In the genomic region with DNA sequence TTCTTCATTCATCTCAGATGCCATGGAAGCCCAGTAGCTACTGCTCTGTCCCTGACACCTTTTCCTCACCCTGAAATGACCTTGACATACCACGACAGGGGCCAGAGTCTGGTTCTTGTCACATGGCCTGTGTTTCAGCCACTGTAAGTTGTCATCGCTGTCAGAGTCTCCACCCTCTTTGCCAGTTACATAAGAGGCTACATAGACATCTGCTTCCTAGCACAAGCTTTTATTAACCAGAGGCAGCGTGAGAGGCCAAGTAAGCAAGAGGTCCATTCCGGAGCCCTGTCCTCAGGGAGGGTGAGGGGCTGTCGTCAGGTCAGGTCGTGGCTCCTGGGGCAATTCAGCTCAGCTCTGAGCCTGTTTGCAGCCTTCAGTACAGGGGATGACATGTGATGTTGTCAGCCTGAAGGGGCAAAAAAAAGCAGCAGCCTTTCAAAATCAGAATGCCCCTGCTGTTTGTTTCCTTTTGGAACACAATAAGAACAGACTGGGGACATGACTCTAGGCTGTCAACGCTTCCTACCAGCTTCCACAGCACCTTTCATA, we compare ENCODE assay signal across 10 cellular contexts.
A peak's percentile ranks its signal among the peaks of the same experiment; 100 is the strongest.
DNase-seq lines count a peak whose midpoint lies in the region; ATAC-seq, FAIRE-seq and TF ChIP-seq lines count a peak whose summit lies in the region.
"Had no signal": no experiment of that assay in that cellular context is flagged by ENCODE, and none has a peak within 500 bp of the region (broad histone marks: within the 10 kb centered on the region; RNA-seq: fewer than 3 reads in every experiment).

No MANE protein-coding gene starts in this region.

- H3K4me3 ChIP-seq in pancreas: no peak overlapping the region

- peak overlapping the region in 1 of 4 donors; percentile 17 for H3K27ac ChIP-seq in pancreas

- H3K4me3 Mint-ChIP-seq in natural killer cell treated with Interleukin-12 subunit alpha and Interleukin-12 subunit beta and Interleukin-15 and Interleukin-18, amount 100 ng/mL, for 72 hours: no peak overlapping the region

- H3K27me3 ChIP-seq in pancreas: no peaks in the 10 kb centered on the region

- WGBS in pancreas, 2 donors: 38 to 47% methylated on average over 7 of the region's 7 CpGs

- H3K9me3 Mint-ChIP-seq in natural killer cell treated with Interleukin-12 subunit alpha and Interleukin-12 subunit beta and Interleukin-15 and Interleukin-18, amount 100 ng/mL, for 72 hours: no peaks in the 10 kb centered on the region

- H3K4me1 Mint-ChIP-seq in natural killer cell treated with Interleukin-12 subunit alpha and Interleukin-12 subunit beta and Interleukin-15 and Interleukin-18, amount 100 ng/mL, for 72 hours (ENCODE audit: low read depth in 2 of 2): no peaks in the 10 kb centered on the region

- intact Hi-C loops in pancreas (cut with DNase I): no loop called here

- H3K27ac Mint-ChIP-seq in natural killer cell treated with Interleukin-12 subunit alpha and Interleukin-12 subunit beta and Interleukin-15 and Interleukin-18, amount 100 ng/mL, for 72 hours: no peak overlapping the region

- ATAC-seq in pancreas (peak in 3 of 4 donors; percentile 57 to 71 (median 68)), GM21423 (IDR thresholded peaks at IDR 0.05; ENCODE audit: unreplicated experiment) (no peak)
- ATAC-seq in natural killer cell treated with Interleukin-12 subunit alpha and Interleukin-12 subunit beta and Interleukin-15 and Interleukin-18, amount 100 ng/mL, for 72 hours: no peak

- peaks cover 14 to 34% of the 10 kb centered on the region in 2 donors for H3K27me3 Mint-ChIP-seq in natural killer cell treated with Interleukin-12 subunit alpha and Interleukin-12 subunit beta and Interleukin-15 and Interleukin-18, amount 100 ng/mL, for 72 hours

- no peaks in the 10 kb centered on the region for H3K4me1 ChIP-seq in pancreas

- DNase-seq in Ammon's horn (ENCODE audit: low spot score): peak; percentile 66
- peak; percentile 56 for DNase-seq in dermis blood vessel endothelial cell
- DNase-seq in iPS-NIHi11 (ENCODE audit: low spot score): peak; percentile 19
- DNase-seq in pancreas: peak in 2 of 6 donors; percentile 10 to 14
- no peak for DNase-seq in natural killer cell treated with Interleukin-12 subunit alpha and Interleukin-12 subunit beta and Interleukin-15 and Interleukin-18, amount 100 ng/mL, for 72 hours (ENCODE audit: low spot score)
- DNase-seq in stimulated activated CD4-positive, alpha-beta T cell treated with anti-CD3 and anti-CD28 coated beads, Interleukin-4, amount 100 ng/mL, for 24 hours: no peak
- DNase-seq in OCI-M2 (lab: John Stamatoyannopoulos, UW; ENCODE audit: unreplicated experiment): no peak

- no peak for FAIRE-seq in pancreas (lab: Jason Lieb, UNC)
- FAIRE-seq: endometrium, TTC549 had no signal

- H3K36me3 Mint-ChIP-seq in natural killer cell treated with Interleukin-12 subunit alpha and Interleukin-12 subunit beta and Interleukin-15 and Interleukin-18, amount 100 ng/mL, for 72 hours: no peaks in the 10 kb centered on the region

- no peaks in the 10 kb centered on the region for H3K9me3 ChIP-seq in pancreas

- TF ChIP-seq CTCF in pancreas (IDR thresholded peaks at IDR 0.05): no peak

- H3K36me3 ChIP-seq in pancreas: no peaks in the 10 kb centered on the region

Comparison
In these comparisons a context has a peak if more than half of its experiments do, and no peak if none do; other contexts are left out.
1. DNase-seq: peak in Ammon's horn (single experiment), dermis blood vessel endothelial cell (single experiment) and iPS-NIHi11 (single experiment); none in natural killer cell treated with Interleukin-12 subunit alpha and Interleukin-12 subunit beta and Interleukin-15 and Interleukin-18, amount 100 ng/mL, for 72 hours (single experiment), stimulated activated CD4-positive, alpha-beta T cell treated with anti-CD3 and anti-CD28 coated beads, Interleukin-4, amount 100 ng/mL, for 24 hours (single experiment) and OCI-M2 (single experiment).
2. ATAC-seq: peak in pancreas (3 of 4); none in natural killer cell treated with Interleukin-12 subunit alpha and Interleukin-12 subunit beta and Interleukin-15 and Interleukin-18, amount 100 ng/mL, for 72 hours (0 of 2) and GM21423 (single experiment).